19 cellular contexts compared by ENCODE assay signal in the genomic region with DNA sequence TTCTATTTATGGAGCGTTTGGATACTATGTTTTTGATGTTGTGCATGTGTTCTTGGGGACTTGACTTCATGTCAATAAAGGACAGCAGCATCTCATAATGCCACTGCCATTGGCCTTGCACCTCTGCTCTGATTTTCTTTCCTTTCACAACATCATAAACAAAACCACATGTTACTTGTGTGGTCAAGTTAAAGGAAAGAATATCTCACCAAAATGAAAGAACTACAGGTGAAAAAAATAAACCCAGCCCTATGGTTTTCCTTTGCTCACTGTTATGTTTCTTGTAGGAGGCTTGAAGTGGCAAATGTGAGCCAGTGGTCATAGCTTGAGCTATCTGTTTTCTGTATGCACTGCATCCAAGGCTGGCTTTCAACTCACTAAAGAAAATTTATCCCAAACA.
DNase-seq lines count a peak whose midpoint lies in the region; ATAC-seq lines count a peak whose summit lies in the region.
"Had no signal": no experiment of that assay in that cellular context is flagged by ENCODE, and none has a peak within 500 bp of the region (broad histone marks: within the 10 kb centered on the region; RNA-seq: fewer than 3 reads in every experiment).

No MANE protein-coding gene starts in this region.

- H3K27me3 Mint-ChIP-seq in stimulated activated naive B cell treated with anti-CD40 and anti-IgM and Interleukin-4, amounts not matched to agents 10 μg/mL and 1 μg/mL and 100 μg/mL, for 72 hours: no peaks in the 10 kb centered on the region

- peaks cover 9 to 10% of the 10 kb centered on the region in 2 donors for H3K4me1 Mint-ChIP-seq in stimulated activated naive B cell treated with anti-CD40 and anti-IgM and Interleukin-4, amounts not matched to agents 10 μg/mL and 1 μg/mL and 100 μg/mL, for 72 hours

- no peak overlapping the region for H3K27ac Mint-ChIP-seq in stimulated activated naive B cell treated with anti-CD40 and anti-IgM and Interleukin-4, amounts not matched to agents 10 μg/mL and 1 μg/mL and 100 μg/mL, for 72 hours

- peak; percentile 25 for DNase-seq in NK-92 treated with Interleukin-12 subunit alpha and Interleukin-12 subunit beta, amount 100 ng/mL, for 24 hours (lab: John Stamatoyannopoulos, UW)
- DNase-seq in NK-92 (lab: John Stamatoyannopoulos, UW; ENCODE audit: unreplicated experiment) (no peak), NCI-H2081 (lab: John Stamatoyannopoulos, UW) (no peak), NCI-H187 (lab: John Stamatoyannopoulos, UW) (no peak)
- peak; percentile 31 for DNase-seq in central memory CD4-positive, alpha-beta T cell
- no peak for DNase-seq in stimulated activated naive B cell treated with anti-CD40 and anti-IgM and Interleukin-4, amounts not matched to agents 10 μg/mL and 1 μg/mL and 100 μg/mL, for 72 hours
- DNase-seq: activated CD4-positive, CD25-positive, alpha-beta regulatory T cell; activated gamma-delta T cell; BE2C; foreskin keratinocyte; hippocampal formation; kidney glomerular epithelial cell; mesendoderm; NCI-H1105 treated with DMSO at 0.1 percent for 48 hours; NCI-H748 treated with DMSO at 0.1 percent for 48 hours; T-helper 9 cell; testis had no signal

- H3K9me3 Mint-ChIP-seq in stimulated activated naive B cell treated with anti-CD40 and anti-IgM and Interleukin-4, amounts not matched to agents 10 μg/mL and 1 μg/mL and 100 μg/mL, for 72 hours: peaks cover 2 to 4% of the 10 kb centered on the region in 2 donors

- ATAC-seq in HG03378 (IDR thresholded peaks at IDR 0.05; ENCODE audit: unreplicated experiment): peak; percentile 59
- ATAC-seq in stimulated activated naive B cell treated with anti-CD40 and anti-IgM and Interleukin-4, amounts not matched to agents 10 μg/mL and 1 μg/mL and 100 μg/mL, for 72 hours (replicated peaks): peak; percentile 16 to 33
- no peak for ATAC-seq in HG03039 (IDR thresholded peaks at IDR 0.05; ENCODE audit: unreplicated experiment)
- ATAC-seq: foreskin keratinocyte had no signal

- H3K36me3 Mint-ChIP-seq in stimulated activated naive B cell treated with anti-CD40 and anti-IgM and Interleukin-4, amounts not matched to agents 10 μg/mL and 1 μg/mL and 100 μg/mL, for 72 hours: no peaks in the 10 kb centered on the region

- H3K4me3 Mint-ChIP-seq in stimulated activated naive B cell treated with anti-CD40 and anti-IgM and Interleukin-4, amounts not matched to agents 10 μg/mL and 1 μg/mL and 100 μg/mL, for 72 hours: no peak overlapping the region

Comparison
In these comparisons a context has a peak if more than half of its experiments do, and no peak if none do; other contexts are left out.
1. DNase-seq: peak in NK-92 treated with Interleukin-12 subunit alpha and Interleukin-12 subunit beta, amount 100 ng/mL, for 24 hours (single experiment) and central memory CD4-positive, alpha-beta T cell (single experiment); none in NK-92 (single experiment), stimulated activated naive B cell treated with anti-CD40 and anti-IgM and Interleukin-4, amounts not matched to agents 10 μg/mL and 1 μg/mL and 100 μg/mL, for 72 hours (single experiment), NCI-H2081 (0 of 2) and NCI-H187 (0 of 2).